8 cellular contexts compared by ENCODE assay signal in genomic region chr11:76371170-76371569, GRCh38. TPM values are rescaled to one million over a fixed set of nuclear protein-coding genes. Genes with fewer than 3 reads are reported as not detected.
DNase-seq lines count a peak whose midpoint lies in the region; ATAC-seq and TF ChIP-seq lines count a peak whose summit lies in the region.

No MANE protein-coding gene starts in this region.

- no peak overlapping the region for H3K27ac ChIP-seq in uterus
- no peak overlapping the region for H3K27ac ChIP-seq in gastroesophageal sphincter

- no peak for TF ChIP-seq POLR2A in uterus (IDR thresholded peaks at IDR 0.05)
- no peak for TF ChIP-seq POLR2A in gastroesophageal sphincter (IDR thresholded peaks at IDR 0.05)

- intact Hi-C loops in uterus (cut with DNase I; ENCODE audit: low total_unique reads): no loop called here

- H3K27me3 ChIP-seq in uterus: no peaks in the 10 kb centered on the region
- no peaks in the 10 kb centered on the region for H3K27me3 ChIP-seq in gastroesophageal sphincter

- H3K4me1 ChIP-seq in uterus (peaks cover 6% of the 10 kb centered on the region in 2 donors), gastroesophageal sphincter (peaks cover 0 to 48% (median 6%) of the 10 kb centered on the region in 3 donors)

- no peak overlapping the region for H3K4me3 ChIP-seq in AG10803 (ENCODE audit: low read length)
- no peak overlapping the region for H3K4me3 ChIP-seq in fibroblast of the aortic adventitia (ENCODE audit: low read depth, low read length)
- no peak overlapping the region for H3K4me3 ChIP-seq in uterus
- no peak overlapping the region for H3K4me3 ChIP-seq in gastroesophageal sphincter

- H3K36me3 ChIP-seq in uterus (no peaks in the 10 kb centered on the region), gastroesophageal sphincter (no peaks in the 10 kb centered on the region)

- 43 to 67% methylated on average over 3 of the region's 3 CpGs for WGBS in gastroesophageal sphincter (ENCODE audit: low coverage in 1 of 2), 2 donors

- H3K9me3 ChIP-seq in uterus: no peaks in the 10 kb centered on the region
- no peaks in the 10 kb centered on the region for H3K9me3 ChIP-seq in gastroesophageal sphincter

- TF ChIP-seq CTCF in AG10803 (conservative IDR thresholded peaks at IDR 0.05; ENCODE audit: low read length): no peak
- no peak for TF ChIP-seq CTCF in fibroblast of the aortic adventitia (IDR thresholded peaks at IDR 0.05; ENCODE audit: insufficient read depth, low read length)
- TF ChIP-seq CTCF in uterus (IDR thresholded peaks at IDR 0.05): no peak
- no peak for TF ChIP-seq CTCF in gastroesophageal sphincter (IDR thresholded peaks at IDR 0.05)

- DNase-seq in AG10803 (ENCODE audit: low read depth): peak; percentile 50
- peak; percentile 27 for DNase-seq in SW480 (ENCODE audit: low spot score)
- DNase-seq in fibroblast of the aortic adventitia (ENCODE audit: low read depth): peak; percentile 71
- DNase-seq in UCSD-AML1 (lab: John Stamatoyannopoulos, UW; ENCODE audit: unreplicated experiment): no peak
- DNase-seq in activated effector memory CD4-positive, alpha-beta T cell treated with Interleukin-2 at 50 U/mL for 16 hours: no peak
- DNase-seq in uterus: no peak

- no peak for TF ChIP-seq EP300 in gastroesophageal sphincter (IDR thresholded peaks at IDR 0.05)

- ATAC-seq in GM21723 (IDR thresholded peaks at IDR 0.05; ENCODE audit: unreplicated experiment): peak; percentile 81
- no peak for ATAC-seq in gastroesophageal sphincter

RNA-seq across cellular contexts. Expression of gene THAP12, which starts 9.8 kb away (rescaled TPM):
- 55.5 and 60.1 TPM in 2 replicates for total RNA-seq in fibroblast of the aortic adventitia (ENCODE audit: low replicate concordance)
- total RNA-seq in uterus: 100 to 1,000 TPM in 1 of 4 donors, 10 to 100 TPM in 3; 12.0 to 104 (median 55.6) TPM
- total RNA-seq in gastroesophageal sphincter: 10 to 100 TPM; 20.7 to 38.6 (median 32.6) TPM

RNA-seq across cellular contexts. Expression of gene GVQW3, which starts 10.0 kb away (rescaled TPM):
- total RNA-seq in fibroblast of the aortic adventitia (ENCODE audit: low replicate concordance) (2.0 and 4.2 TPM in 2 replicates), uterus (10 to 100 TPM in 2 of 4 donors, 1 to 10 TPM in 2; 3.2 to 13.6 (median 8.4) TPM), gastroesophageal sphincter (under 1 TPM; 0.16 to 0.89 (median 0.81) TPM)

Comparison
In these comparisons a context has a peak if more than half of its experiments do, and no peak if none do; other contexts are left out.
1. DNase-seq: peak in AG10803 (single experiment), SW480 (single experiment) and fibroblast of the aortic adventitia (single experiment); none in UCSD-AML1 (single experiment), activated effector memory CD4-positive, alpha-beta T cell treated with Interleukin-2 at 50 U/mL for 16 hours (single experiment) and uterus (0 of 2).